In the genomic region with DNA sequence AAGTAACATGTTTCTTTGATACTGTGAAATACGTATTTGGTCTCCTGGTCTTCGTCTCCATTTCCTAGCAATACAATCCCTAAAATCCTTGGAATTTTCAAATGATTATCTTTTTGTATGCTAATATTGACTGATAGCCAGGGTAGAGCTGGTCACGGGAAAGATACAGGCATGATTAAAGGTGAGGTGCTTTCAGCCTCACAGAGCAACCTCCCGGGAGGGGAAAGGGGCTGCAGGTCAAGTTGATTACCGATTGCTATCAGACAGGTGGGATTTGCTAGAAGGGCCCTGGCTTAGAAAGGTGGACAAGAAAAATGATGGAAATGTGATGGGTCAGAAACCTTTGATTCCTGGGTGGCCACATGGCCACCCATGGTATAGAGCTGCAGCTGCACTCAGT, we compare ENCODE assay signal across 20 cellular contexts. TPM values are rescaled to one million over a fixed set of nuclear protein-coding genes. Genes with fewer than 3 reads are reported as not detected.
DNase-seq lines count a peak whose midpoint lies in the region; ATAC-seq and TF ChIP-seq lines count a peak whose summit lies in the region.
"Had no signal": no experiment of that assay in that cellular context is flagged by ENCODE, and none has a peak within 500 bp of the region (broad histone marks: within the 10 kb centered on the region; RNA-seq: fewer than 3 reads in every experiment).

No MANE protein-coding gene starts in this region.

- intact Hi-C loops in activated B cell treated with CpG ODN at 0.5 μM for 24 hours (cut with micrococcal nuclease) (loop anchor here (10.0 kb wide), 2 partner anchors 703 to 1363 kb away; no protein-coding TSS in a partner anchor), left ventricle myocardium superior (cut with micrococcal nuclease) (loop anchor here (10.0 kb wide), 1 partner anchor 543 kb away; no protein-coding TSS in a partner anchor)

- no peak overlapping the region for H3K4me3 Mint-ChIP-seq in activated naive CD8-positive, alpha-beta T cell treated with anti-CD3 and anti-CD28 coated beads for 36 hours
- H3K4me3 Mint-ChIP-seq in activated naive CD8-positive, alpha-beta T cell treated with anti-CD3 and anti-CD28 coated beads, Interleukin-2, amount 50 U/mL, for 24 hours: no peak overlapping the region
- no peak overlapping the region for H3K4me3 Mint-ChIP-seq in activated B cell treated with CpG ODN at 0.5 μM for 24 hours
- no peak overlapping the region for H3K4me3 Mint-ChIP-seq in immature natural killer cell
- peak overlapping the region; percentile 37 to 40 for H3K4me3 Mint-ChIP-seq in stimulated activated naive B cell treated with anti-CD40 and anti-IgM and Interleukin-4, amounts not matched to agents 10 μg/mL and 1 μg/mL and 100 μg/mL, for 72 hours

- POLR2A ChIA-PET in activated B cell treated with CpG ODN at 0.5 μM for 24 hours (lab: Charles Lee): interaction anchor here (0.6 to 4.0 kb wide), 2 partner anchors 14 to 246 kb away, joined by 4 to 34 read pairs; a partner anchor contains a TSS

- CTCF ChIA-PET in activated B cell treated with CpG ODN at 0.5 μM for 24 hours (lab: Charles Lee): interaction anchor here (0.8 to 10.9 kb wide), 5 partner anchors 12 to 549 kb away, joined by 3 to 514 read pairs (median 62); no protein-coding TSS in a partner anchor

- H3K27me3 Mint-ChIP-seq in activated naive CD8-positive, alpha-beta T cell treated with anti-CD3 and anti-CD28 coated beads for 36 hours: no peaks in the 10 kb centered on the region
- no peaks in the 10 kb centered on the region for H3K27me3 Mint-ChIP-seq in activated naive CD8-positive, alpha-beta T cell treated with anti-CD3 and anti-CD28 coated beads, Interleukin-2, amount 50 U/mL, for 24 hours
- no peaks in the 10 kb centered on the region for H3K27me3 Mint-ChIP-seq in activated B cell treated with CpG ODN at 0.5 μM for 24 hours
- peaks cover 22 to 60% (median 48%) of the 10 kb centered on the region in 3 donors for H3K27me3 Mint-ChIP-seq in immature natural killer cell (ENCODE audit: low read depth in 3 of 3)
- no peaks in the 10 kb centered on the region for H3K27me3 Mint-ChIP-seq in stimulated activated naive B cell treated with anti-CD40 and anti-IgM and Interleukin-4, amounts not matched to agents 10 μg/mL and 1 μg/mL and 100 μg/mL, for 72 hours
- H3K27me3 Mint-ChIP-seq: CD4-positive, alpha-beta memory T cell had no signal

- no peak for TF ChIP-seq CTCF in activated B cell treated with CpG ODN at 0.5 μM for 24 hours (IDR thresholded peaks at IDR 0.05)

- ATAC-seq in activated naive CD8-positive, alpha-beta T cell treated with anti-CD3 and anti-CD28 coated beads, Interleukin-2, amount 50 U/mL, for 24 hours: no peak
- ATAC-seq in activated B cell treated with CpG ODN at 0.5 μM for 24 hours (ENCODE audit: low read depth) (no peak), left ventricle myocardium superior (no peak)
- no peak for ATAC-seq in stimulated activated naive B cell treated with anti-CD40 and anti-IgM and Interleukin-4, amounts not matched to agents 10 μg/mL and 1 μg/mL and 100 μg/mL, for 72 hours (replicated peaks)
- ATAC-seq: K562 had no signal

- peaks cover 46% of the 10 kb centered on the region for H3K4me1 Mint-ChIP-seq in activated naive CD8-positive, alpha-beta T cell treated with anti-CD3 and anti-CD28 coated beads for 36 hours
- H3K4me1 Mint-ChIP-seq in activated naive CD8-positive, alpha-beta T cell treated with anti-CD3 and anti-CD28 coated beads, Interleukin-2, amount 50 U/mL, for 24 hours: peaks cover 61% of the 10 kb centered on the region
- H3K4me1 Mint-ChIP-seq in activated B cell treated with CpG ODN at 0.5 μM for 24 hours (peaks cover 44% of the 10 kb centered on the region), immature natural killer cell (peaks cover 6 to 22% of the 10 kb centered on the region in 2 donors)
- peaks cover 45 to 72% of the 10 kb centered on the region in 2 donors for H3K4me1 Mint-ChIP-seq in stimulated activated naive B cell treated with anti-CD40 and anti-IgM and Interleukin-4, amounts not matched to agents 10 μg/mL and 1 μg/mL and 100 μg/mL, for 72 hours

- H3K9me3 Mint-ChIP-seq in activated naive CD8-positive, alpha-beta T cell treated with anti-CD3 and anti-CD28 coated beads for 36 hours: no peaks in the 10 kb centered on the region
- H3K9me3 Mint-ChIP-seq in activated naive CD8-positive, alpha-beta T cell treated with anti-CD3 and anti-CD28 coated beads, Interleukin-2, amount 50 U/mL, for 24 hours: no peaks in the 10 kb centered on the region
- H3K9me3 Mint-ChIP-seq in activated B cell treated with CpG ODN at 0.5 μM for 24 hours (no peaks in the 10 kb centered on the region), immature natural killer cell (no peaks in the 10 kb centered on the region)
- H3K9me3 Mint-ChIP-seq in stimulated activated naive B cell treated with anti-CD40 and anti-IgM and Interleukin-4, amounts not matched to agents 10 μg/mL and 1 μg/mL and 100 μg/mL, for 72 hours: peaks cover 0 to 2% of the 10 kb centered on the region in 2 donors

- peaks cover 19% of the 10 kb centered on the region for H3K36me3 Mint-ChIP-seq in activated naive CD8-positive, alpha-beta T cell treated with anti-CD3 and anti-CD28 coated beads for 36 hours
- H3K36me3 Mint-ChIP-seq in activated naive CD8-positive, alpha-beta T cell treated with anti-CD3 and anti-CD28 coated beads, Interleukin-2, amount 50 U/mL, for 24 hours (ENCODE audit: low read depth): peaks cover 40% of the 10 kb centered on the region
- H3K36me3 Mint-ChIP-seq in activated B cell treated with CpG ODN at 0.5 μM for 24 hours (ENCODE audit: low read depth): peaks cover 57% of the 10 kb centered on the region
- peaks cover 12 to 49% (median 39%) of the 10 kb centered on the region in 3 donors for H3K36me3 Mint-ChIP-seq in immature natural killer cell
- H3K36me3 Mint-ChIP-seq in stimulated activated naive B cell treated with anti-CD40 and anti-IgM and Interleukin-4, amounts not matched to agents 10 μg/mL and 1 μg/mL and 100 μg/mL, for 72 hours: peaks cover 43 to 53% of the 10 kb centered on the region in 2 donors

- DNase-seq in activated naive CD8-positive, alpha-beta T cell treated with anti-CD3 and anti-CD28 coated beads for 36 hours: no peak
- DNase-seq in activated naive CD8-positive, alpha-beta T cell treated with anti-CD3 and anti-CD28 coated beads, Interleukin-2, amount 50 U/mL, for 24 hours: no peak
- DNase-seq in activated B cell treated with CpG ODN at 0.5 μM for 24 hours (no peak), immature natural killer cell (peak; percentile 19 to 26 (median 25)), left ventricle myocardium superior (no peak), AML-193 (lab: John Stamatoyannopoulos, UW) (no peak), NK-92 (lab: John Stamatoyannopoulos, UW; ENCODE audit: unreplicated experiment) (no peak)
- DNase-seq in stimulated activated naive B cell treated with anti-CD40 and anti-IgM and Interleukin-4, amounts not matched to agents 10 μg/mL and 1 μg/mL and 100 μg/mL, for 72 hours: no peak
- DNase-seq: BE2C; Calu3; DMS53; EL; GOT3; NCI-H1105 treated with DMSO at 0.1 percent for 48 hours; NCI-H1694; NCI-H2081 treated with DMSO at 0.1 percent for 48 hours; NK-92 treated with Interleukin-12 subunit alpha and Interleukin-12 subunit beta, amount 100 ng/mL, for 24 hours; SHP77 treated with DMSO at 0.1 percent for 48 hours had no signal

- H3K27ac Mint-ChIP-seq in activated naive CD8-positive, alpha-beta T cell treated with anti-CD3 and anti-CD28 coated beads for 36 hours: peak overlapping the region; percentile 31
- H3K27ac Mint-ChIP-seq in activated naive CD8-positive, alpha-beta T cell treated with anti-CD3 and anti-CD28 coated beads, Interleukin-2, amount 50 U/mL, for 24 hours: no peak overlapping the region
- peak overlapping the region; percentile 54 for H3K27ac Mint-ChIP-seq in activated B cell treated with CpG ODN at 0.5 μM for 24 hours
- peak overlapping the region in 2 of 6 donors; percentile 50 to 80 for H3K27ac Mint-ChIP-seq in immature natural killer cell
- peak overlapping the region; percentile 74 for H3K27ac Mint-ChIP-seq in stimulated activated naive B cell treated with anti-CD40 and anti-IgM and Interleukin-4, amounts not matched to agents 10 μg/mL and 1 μg/mL and 100 μg/mL, for 72 hours

RNA-seq across cellular contexts. Expression of a gene that starts 15.1 kb away (rescaled TPM):
- total RNA-seq in activated naive CD8-positive, alpha-beta T cell treated with anti-CD3 and anti-CD28 coated beads for 36 hours: 10 to 100 TPM; 25.4 to 27.6 TPM
- total RNA-seq in activated B cell treated with CpG ODN at 0.5 μM for 24 hours: 56.7 and 57.4 TPM in 2 replicates
- polyA plus RNA-seq in immature natural killer cell: 100 to 1,000 TPM; 110 to 163 (median 141) TPM
- 76.3 TPM for total RNA-seq in left ventricle myocardium superior

Comparison
In these comparisons a context has a peak if more than half of its experiments do, and no peak if none do; other contexts are left out.
1. DNase-seq: peak in immature natural killer cell (3 of 3); none in activated naive CD8-positive, alpha-beta T cell treated with anti-CD3 and anti-CD28 coated beads for 36 hours (single experiment), activated naive CD8-positive, alpha-beta T cell treated with anti-CD3 and anti-CD28 coated beads, Interleukin-2, amount 50 U/mL, for 24 hours (single experiment), activated B cell treated with CpG ODN at 0.5 μM for 24 hours (single experiment), stimulated activated naive B cell treated with anti-CD40 and anti-IgM and Interleukin-4, amounts not matched to agents 10 μg/mL and 1 μg/mL and 100 μg/mL, for 72 hours (single experiment), left ventricle myocardium superior (single experiment), AML-193 (0 of 2) and NK-92 (single experiment).
2. H3K4me3 Mint-ChIP-seq: peak in stimulated activated naive B cell treated with anti-CD40 and anti-IgM and Interleukin-4, amounts not matched to agents 10 μg/mL and 1 μg/mL and 100 μg/mL, for 72 hours (2 of 2); none in activated naive CD8-positive, alpha-beta T cell treated with anti-CD3 and anti-CD28 coated beads for 36 hours (single experiment), activated naive CD8-positive, alpha-beta T cell treated with anti-CD3 and anti-CD28 coated beads, Interleukin-2, amount 50 U/mL, for 24 hours (single experiment), activated B cell treated with CpG ODN at 0.5 μM for 24 hours (single experiment) and immature natural killer cell (0 of 5).